ENCODE assay signal across 9 cellular contexts in the genomic region with DNA sequence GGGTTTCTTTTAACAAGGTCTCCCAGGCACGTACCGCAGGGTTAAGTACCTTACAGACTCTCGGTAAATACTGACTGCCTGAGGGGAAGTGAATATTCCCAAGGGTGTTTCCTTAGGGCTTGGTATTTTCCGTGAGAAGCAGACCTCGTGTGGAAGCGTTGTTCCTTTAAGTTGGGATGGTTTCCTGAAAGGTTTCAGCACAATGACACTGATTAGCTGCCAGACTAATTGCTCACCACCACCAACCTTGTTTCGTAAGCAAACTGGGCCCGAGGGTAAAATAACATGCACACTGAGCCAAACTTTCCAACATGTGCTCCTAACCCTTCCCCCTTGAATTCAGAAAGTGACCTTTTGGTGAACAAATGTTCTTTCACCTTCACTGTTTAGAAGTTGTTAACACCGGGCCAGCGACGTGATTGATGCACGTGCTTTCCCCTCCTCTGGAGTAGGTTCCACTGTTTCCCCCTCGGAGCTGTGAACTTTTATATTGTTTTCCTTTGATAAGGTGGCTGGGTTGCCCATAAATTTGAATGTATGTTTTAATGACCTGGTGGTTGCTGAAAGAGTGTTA.
A peak's percentile ranks its signal among the peaks of the same experiment; 100 is the strongest.
DNase-seq lines count a peak whose midpoint lies in the region; ATAC-seq and TF ChIP-seq lines count a peak whose summit lies in the region.
"Had no signal": no experiment of that assay in that cellular context is flagged by ENCODE, and none has a peak within 500 bp of the region (broad histone marks: within the 10 kb centered on the region; RNA-seq: fewer than 3 reads in every experiment).

No MANE protein-coding gene starts in this region.

- no peak overlapping the region for H3K4me3 Mint-ChIP-seq in progenitor cell of endocrine pancreas (ENCODE audit: low read depth)

- no peaks in the 10 kb centered on the region for H3K27me3 Mint-ChIP-seq in progenitor cell of endocrine pancreas

- no peaks in the 10 kb centered on the region for H3K27me3 ChIP-seq in PC-3 (ENCODE audit: low read length)
- H3K27me3 ChIP-seq in esophagus muscularis mucosa: no peaks in the 10 kb centered on the region
- H3K27me3 ChIP-seq: neutrophil had no signal

- CTCF ChIA-PET in PC-3 (lab: Charles Lee): interaction anchor here (0.8 kb wide), 1 partner anchor 40 kb away, joined by 3 read pairs; no protein-coding TSS in a partner anchor

- ATAC-seq in PC-3: peak; percentile 79
- no peak for ATAC-seq in HG03097 (IDR thresholded peaks at IDR 0.05; ENCODE audit: low FRiP score, unreplicated experiment)

- peaks cover 8% of the 10 kb centered on the region for H3K36me3 Mint-ChIP-seq in progenitor cell of endocrine pancreas (ENCODE audit: insufficient read depth)

- peak overlapping the region; percentile 92 for H3K27ac Mint-ChIP-seq in progenitor cell of endocrine pancreas

- POLR2A ChIA-PET in PC-3 (lab: Charles Lee; ENCODE audit: unreplicated experiment): interaction anchor here (0.7 kb wide), 1 partner anchor 627 kb away, joined by 3 read pairs; no protein-coding TSS in a partner anchor

- H3K4me3 ChIP-seq in PC-3 (ENCODE audit: low read length): peak overlapping the region; percentile 19; the same call in 1 of the 2 replicates
- no peak overlapping the region for H3K4me3 ChIP-seq in esophagus muscularis mucosa

- no peaks in the 10 kb centered on the region for H3K79me2 ChIP-seq in PC-3 (ENCODE audit: low read length)

- H3K9me3 ChIP-seq in PC-3 (ENCODE audit: low read length) (peaks cover 6% of the 10 kb centered on the region; the same call in 1 of the 2 replicates), esophagus muscularis mucosa (peaks cover 0 to 13% (median 10%) of the 10 kb centered on the region in 4 donors)
- H3K9me3 ChIP-seq: neutrophil had no signal

- TF ChIP-seq EP300 in esophagus muscularis mucosa (IDR thresholded peaks at IDR 0.05): no peak

- H3K9ac ChIP-seq in PC-3 (ENCODE audit: low read length): peak overlapping the region; percentile 87

- no TSS peak for BruUV-seq in PC-3 (replicated peaks; lab: Mats Ljungman, UMichigan)

- H3K4me1 ChIP-seq in PC-3 (ENCODE audit: insufficient read depth, low read length): peaks cover 28% of the 10 kb centered on the region
- no peaks in the 10 kb centered on the region for H3K4me1 ChIP-seq in esophagus muscularis mucosa

- peak overlapping the region; percentile 64 for H3K4me2 ChIP-seq in PC-3 (ENCODE audit: low read length)

- peaks cover 6% of the 10 kb centered on the region; the same call in 1 of the 2 replicates for H3K36me3 ChIP-seq in PC-3 (ENCODE audit: low read depth, low read length)
- no peaks in the 10 kb centered on the region for H3K36me3 ChIP-seq in esophagus muscularis mucosa
- H3K36me3 ChIP-seq: neutrophil had no signal

- no peaks in the 10 kb centered on the region for H3F3A ChIP-seq in PC-3 (ENCODE audit: low read length, unreplicated experiment)

- peak; percentile 78 for DNase-seq in ELF-1 (ENCODE audit: low read depth, low spot score)
- peak; percentile 93 for DNase-seq in PC-3
- DNase-seq in esophagus muscularis mucosa (ENCODE audit: extremely low spot score): no peak
- DNase-seq in progenitor cell of endocrine pancreas (ENCODE audit: low spot score, unreplicated experiment): no peak
- DNase-seq in NCI-H146 (lab: John Stamatoyannopoulos, UW): no peak
- no peak for DNase-seq in RPMI8226
- DNase-seq in activated CD4-positive, alpha-beta T cell treated with anti-CD3 and anti-CD28 coated beads, Interleukin-2, amount 50 U/mL, for 48 hours: no peak

- WGBS in esophagus muscularis mucosa: 54% methylated on average over 13 of the region's 13 CpGs

- peaks cover 20% of the 10 kb centered on the region for H3K4me1 Mint-ChIP-seq in progenitor cell of endocrine pancreas (ENCODE audit: low read depth)

- no peak for TF ChIP-seq POLR2A in esophagus muscularis mucosa (IDR thresholded peaks at IDR 0.05; ENCODE audit: low read depth)

- H4K20me1 ChIP-seq in PC-3 (ENCODE audit: low read length): no peaks in the 10 kb centered on the region

- no peaks in the 10 kb centered on the region for H3K9me2 ChIP-seq in PC-3 (replicated peaks; ENCODE audit: low read length)

- H2AFZ ChIP-seq in PC-3 (ENCODE audit: low read length): peak overlapping the region; percentile 32; the same call in 1 of the 2 replicates

- H3K27ac ChIP-seq in PC-3 (ENCODE audit: low read length) (peak overlapping the region; percentile 98), esophagus muscularis mucosa (replicated peaks in 1 of 4) (peak overlapping the region in 3 of 4 donors; percentile 29 to 35 (median 33))
- H3K27ac ChIP-seq: neutrophil had no signal

- no peak for TF ChIP-seq CTCF in PC-3 (conservative IDR thresholded peaks at IDR 0.05; ENCODE audit: low read depth, low read length)
- no peak for TF ChIP-seq CTCF in esophagus muscularis mucosa (IDR thresholded peaks at IDR 0.05)
- TF ChIP-seq CTCF in progenitor cell of endocrine pancreas (IDR thresholded peaks at IDR 0.05; ENCODE audit: unreplicated experiment): no peak

- intact Hi-C loops in PC-3 (cut with micrococcal nuclease): loop anchor here (1.0 to 5.0 kb wide), 2 partner anchors 17 to 226 kb away; no protein-coding TSS in a partner anchor
- intact Hi-C loops in esophagus muscularis mucosa (cut with DNase I): no loop called here

- peaks cover 16% of the 10 kb centered on the region for H3K9me3 Mint-ChIP-seq in progenitor cell of endocrine pancreas (ENCODE audit: low read depth)

Comparison
In these comparisons a context has a peak if more than half of its experiments do, and no peak if none do; other contexts are left out.
1. DNase-seq: peak in ELF-1 (single experiment) and PC-3 (single experiment); none in esophagus muscularis mucosa (single experiment), progenitor cell of endocrine pancreas (single experiment), NCI-H146 (single experiment), RPMI8226 (single experiment) and activated CD4-positive, alpha-beta T cell treated with anti-CD3 and anti-CD28 coated beads, Interleukin-2, amount 50 U/mL, for 48 hours (0 of 2).